16 cellular contexts compared by ENCODE assay signal in the genomic region with DNA sequence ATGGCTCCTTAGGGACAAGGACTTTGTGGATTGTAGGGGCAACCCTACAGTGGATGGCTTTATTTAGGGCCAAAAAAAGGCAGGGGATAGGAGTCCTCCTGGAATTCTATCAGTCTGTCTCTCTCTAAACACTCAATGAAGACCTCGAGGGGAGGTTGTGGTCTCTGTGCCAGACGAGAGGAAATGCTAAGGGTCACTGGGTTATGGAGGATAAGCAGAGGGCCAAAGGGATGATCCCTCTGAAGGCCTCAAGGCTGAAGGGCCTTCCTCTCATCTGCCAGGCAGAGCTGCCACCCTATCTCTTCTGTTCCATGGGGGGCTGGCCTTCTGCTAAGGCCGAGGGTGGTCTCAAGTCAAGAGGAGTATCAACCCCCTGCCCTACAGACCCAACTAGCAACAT. TPM values are rescaled to one million over a fixed set of nuclear protein-coding genes. Genes with fewer than 3 reads are reported as not detected.
DNase-seq lines count a peak whose midpoint lies in the region; ATAC-seq and TF ChIP-seq lines count a peak whose summit lies in the region.
"Had no signal": no experiment of that assay in that cellular context is flagged by ENCODE, and none has a peak within 500 bp of the region (broad histone marks: within the 10 kb centered on the region; RNA-seq: fewer than 3 reads in every experiment).

No MANE protein-coding gene starts in this region.

- H3K27me3 Mint-ChIP-seq in progenitor cell of endocrine pancreas, result no peaks in the 10 kb centered on the region
- H3K27me3 Mint-ChIP-seq in activated naive CD4-positive, alpha-beta T cell treated with anti-CD3 and anti-CD28 coated beads, Interleukin-2, amount 10 ng/mL, durations not matched to agents 7 days and 5 days, result peaks cover 26% of the 10 kb centered on the region

- no peaks in the 10 kb centered on the region for H3K9me3 Mint-ChIP-seq in progenitor cell of endocrine pancreas (ENCODE audit: low read depth)
- no peaks in the 10 kb centered on the region for H3K9me3 Mint-ChIP-seq in activated naive CD4-positive, alpha-beta T cell treated with anti-CD3 and anti-CD28 coated beads, Interleukin-2, amount 10 ng/mL, durations not matched to agents 7 days and 5 days
- H3K9me3 Mint-ChIP-seq: activated naive CD4-positive, alpha-beta T cell treated with anti-CD3 and anti-CD28 coated beads for 36 hours; central memory CD8-positive, alpha-beta T cell had no signal

- H3K4me1 ChIP-seq in esophagus (ENCODE audit: control insufficient read depth in 2 of 2, insufficient read depth in 2 of 2, low read length in 1 of 2) (peaks cover 7 to 25% of the 10 kb centered on the region in 2 donors), upper lobe of left lung (no peaks in the 10 kb centered on the region)

- H3K9me3 ChIP-seq in esophagus (ENCODE audit: control insufficient read depth in 2 of 2, insufficient read depth in 1 of 2, low read depth in 1 of 2, low read length in 1 of 2), result no peaks in the 10 kb centered on the region
- H3K9me3 ChIP-seq in upper lobe of left lung, result no peaks in the 10 kb centered on the region

- H3K4me3 ChIP-seq in esophagus (ENCODE audit: low read depth in 1 of 2, low read length in 2 of 2), result no peak overlapping the region
- no peak overlapping the region for H3K4me3 ChIP-seq in upper lobe of left lung
- H3K4me3 ChIP-seq: SK-N-MC had no signal

- H3K27ac Mint-ChIP-seq in progenitor cell of endocrine pancreas, result peak overlapping the region; percentile 90
- no peak overlapping the region for H3K27ac Mint-ChIP-seq in activated naive CD4-positive, alpha-beta T cell treated with anti-CD3 and anti-CD28 coated beads, Interleukin-2, amount 10 ng/mL, durations not matched to agents 7 days and 5 days
- H3K27ac Mint-ChIP-seq: activated naive CD4-positive, alpha-beta T cell treated with anti-CD3 and anti-CD28 coated beads for 36 hours; CD4-positive, CD25-positive, alpha-beta regulatory T cell had no signal

- H3K27ac ChIP-seq in esophagus (ENCODE audit: low read depth in 2 of 2, low read length in 1 of 2) (peak overlapping the region; percentile 89 to 95), upper lobe of left lung (peak overlapping the region; percentile 33 to 75 (median 64))
- H3K27ac ChIP-seq: SK-N-MC had no signal

- H3K4me1 Mint-ChIP-seq in progenitor cell of endocrine pancreas (ENCODE audit: low read depth), result peaks cover 9% of the 10 kb centered on the region
- H3K4me1 Mint-ChIP-seq in activated naive CD4-positive, alpha-beta T cell treated with anti-CD3 and anti-CD28 coated beads, Interleukin-2, amount 10 ng/mL, durations not matched to agents 7 days and 5 days, result no peaks in the 10 kb centered on the region
- H3K4me1 Mint-ChIP-seq: central memory CD8-positive, alpha-beta T cell had no signal

- no peak for TF ChIP-seq EP300 in upper lobe of left lung (IDR thresholded peaks at IDR 0.05)

- 60 to 68% methylated on average over 3 of the region's 3 CpGs for WGBS in esophagus, 2 donors
- WGBS in upper lobe of left lung, 2 donors, result 49 to 70% methylated on average over 2 to 3 of the region's 3 CpGs

- CTCF ChIA-PET in activated naive CD4-positive, alpha-beta T cell treated with anti-CD3 and anti-CD28 coated beads, Interleukin-2, amount 10 ng/mL, durations not matched to agents 7 days and 5 days (lab: Charles Lee), result interaction anchor here (3.9 to 7.8 kb wide), 3 partner anchors 31 to 146 kb away, joined by 48 to 170 read pairs (median 50); no protein-coding TSS in a partner anchor

- H3K4me3 Mint-ChIP-seq in progenitor cell of endocrine pancreas (ENCODE audit: low read depth), result no peak overlapping the region
- no peak overlapping the region for H3K4me3 Mint-ChIP-seq in activated naive CD4-positive, alpha-beta T cell treated with anti-CD3 and anti-CD28 coated beads, Interleukin-2, amount 10 ng/mL, durations not matched to agents 7 days and 5 days
- H3K4me3 Mint-ChIP-seq: activated naive CD4-positive, alpha-beta T cell treated with anti-CD3 and anti-CD28 coated beads for 36 hours; CD4-positive, CD25-positive, alpha-beta regulatory T cell; central memory CD8-positive, alpha-beta T cell had no signal

- peak; percentile 35 for DNase-seq in activated CD8-positive, alpha-beta memory T cell treated with anti-CD3 and anti-CD28 coated beads, Interleukin-2, amount 50 U/mL, for 48 hours
- no peak for DNase-seq in activated CD8-positive, alpha-beta memory T cell treated with anti-CD3 and anti-CD28 coated beads for 24 hours
- no peak for DNase-seq in progenitor cell of endocrine pancreas (ENCODE audit: low spot score, unreplicated experiment)
- no peak for DNase-seq in upper lobe of left lung
- no peak for DNase-seq in activated naive CD4-positive, alpha-beta T cell treated with anti-CD3 and anti-CD28 coated beads, Interleukin-2, amount 10 ng/mL, durations not matched to agents 7 days and 5 days
- DNase-seq in SIG-M5 (lab: John Stamatoyannopoulos, UW), result no peak
- DNase-seq: activated naive CD4-positive, alpha-beta T cell treated with anti-CD3 and anti-CD28 coated beads for 36 hours; CD4-positive, CD25-positive, alpha-beta regulatory T cell; hippocampal formation; NCI-H1105; stimulated activated CD4-positive, alpha-beta T cell treated with anti-CD3 and anti-CD28 coated beads, Interleukin-15, amount 100 ng/mL, for 24 hours had no signal

- ATAC-seq in upper lobe of left lung (ENCODE audit: low FRiP score in 2 of 2), result no peak
- ATAC-seq in HG02678 (IDR thresholded peaks at IDR 0.05; ENCODE audit: unreplicated experiment), result no peak

- TF ChIP-seq CTCF in progenitor cell of endocrine pancreas (IDR thresholded peaks at IDR 0.05; ENCODE audit: unreplicated experiment) (no peak), upper lobe of left lung (IDR thresholded peaks at IDR 0.05) (no peak)

- TF ChIP-seq POLR2A in upper lobe of left lung (IDR thresholded peaks at IDR 0.05), result no peak

- H3K36me3 ChIP-seq in esophagus (ENCODE audit: control insufficient read depth in 2 of 2, insufficient read depth in 2 of 2, low read length in 1 of 2) (peaks cover 10 to 40% of the 10 kb centered on the region in 2 donors), upper lobe of left lung (peaks cover 4 to 42% (median 24%) of the 10 kb centered on the region in 4 donors)

- peaks cover 19% of the 10 kb centered on the region for H3K36me3 Mint-ChIP-seq in progenitor cell of endocrine pancreas (ENCODE audit: insufficient read depth)
- H3K36me3 Mint-ChIP-seq in activated naive CD4-positive, alpha-beta T cell treated with anti-CD3 and anti-CD28 coated beads, Interleukin-2, amount 10 ng/mL, durations not matched to agents 7 days and 5 days, result no peaks in the 10 kb centered on the region
- H3K36me3 Mint-ChIP-seq: CD4-positive, CD25-positive, alpha-beta regulatory T cell had no signal

- H3K27me3 ChIP-seq in esophagus (ENCODE audit: control insufficient read depth in 1 of 2, insufficient read depth in 2 of 2, low read length in 2 of 2), result no peaks in the 10 kb centered on the region
- H3K27me3 ChIP-seq in upper lobe of left lung, result no peaks in the 10 kb centered on the region

RNA-seq across cellular contexts. Expression of a gene that starts 27.0 kb away (rescaled TPM):
- 100 to 1,000 TPM in 1 of 2 donors, 10 to 100 TPM in 1; 73.4 to 298 TPM for polyA plus RNA-seq in esophagus
- 535 and 543 TPM in 2 replicates for total RNA-seq in progenitor cell of endocrine pancreas
- total RNA-seq in upper lobe of left lung, result 100 to 1,000 TPM in 4 of 6 donors, 10 to 100 TPM in 2; 91.2 to 588 (median 123) TPM

RNA-seq across cellular contexts. Expression of a gene that starts 30.9 kb away (rescaled TPM):
- under 1 TPM in 1 of 2 donors, not detected in 1; 0.08 TPM for polyA plus RNA-seq in esophagus
- total RNA-seq in progenitor cell of endocrine pancreas (0.20 and 0.38 TPM in 2 replicates), upper lobe of left lung (not detected)
- total RNA-seq: activated naive CD4-positive, alpha-beta T cell treated with anti-CD3 and anti-CD28 coated beads for 36 hours; CD4-positive, CD25-positive, alpha-beta regulatory T cell; lower leg skin had no signal
- polyA plus RNA-seq: CD4-positive, CD25-positive, alpha-beta regulatory T cell had no signal

RNA-seq across cellular contexts. Expression of a gene that starts 37.0 kb away (rescaled TPM):
- polyA plus RNA-seq in esophagus, result 10 to 100 TPM in 1 of 2 donors, 1 to 10 TPM in 1; 7.0 to 15.5 TPM
- total RNA-seq in progenitor cell of endocrine pancreas (11.4 and 13.2 TPM in 2 replicates), upper lobe of left lung (10 to 100 TPM in 5 of 6 donors, 1 to 10 TPM in 1; 6.3 to 18.2 (median 13.2) TPM)

RNA-seq across cellular contexts. Expression of a gene that starts 37.1 kb away (rescaled TPM):
- 100 to 1,000 TPM; 364 to 613 TPM for polyA plus RNA-seq in esophagus
- 236 and 253 TPM in 2 replicates for total RNA-seq in progenitor cell of endocrine pancreas
- total RNA-seq in upper lobe of left lung, result 100 to 1,000 TPM; 115 to 282 (median 163) TPM

RNA-seq across cellular contexts. Expression of a gene that starts 43.6 kb away (rescaled TPM):
- 1 to 10 TPM; 4.9 to 5.7 TPM for polyA plus RNA-seq in esophagus
- 13.8 and 15.2 TPM in 2 replicates for total RNA-seq in progenitor cell of endocrine pancreas
- 10 to 100 TPM in 1 of 6 donors, 1 to 10 TPM in 5; 5.1 to 10.5 (median 6.5) TPM for total RNA-seq in upper lobe of left lung
